Comparison of ENCODE assay signal across 10 cellular contexts in genomic region chr6:88177961-88178464, GRCh38. TPM values are rescaled to one million over a fixed set of nuclear protein-coding genes. Genes with fewer than 3 reads are reported as not detected.
A peak's percentile ranks its signal among the peaks of the same experiment; 100 is the strongest.
DNase-seq lines count a peak whose midpoint lies in the region; ATAC-seq, FAIRE-seq and TF ChIP-seq lines count a peak whose summit lies in the region.
"Had no signal": no experiment of that assay in that cellular context is flagged by ENCODE, and none has a peak within 500 bp of the region (broad histone marks: within the 10 kb centered on the region; RNA-seq: fewer than 3 reads in every experiment).

No MANE protein-coding gene starts in this region.

- in situ Hi-C loops in GM12878 (cut with MboI), result no loop called here

- intact Hi-C loops in GM12878 (cut with micrococcal nuclease; ENCODE audit: unreplicated experiment), result loop anchor here (2.0 to 5.0 kb wide), 2 partner anchors 314 to 583 kb away; no protein-coding TSS in a partner anchor

- peaks cover 16% of the 10 kb centered on the region; the same call in 1 of the 2 replicates for H3K4me1 ChIP-seq in GM12878 (ENCODE audit: control insufficient read depth, insufficient read depth, low read length)

- WGBS in GM12878 (ENCODE audit: insufficient coverage, insufficient replicate concordance, low lambda C conversion rate, missing lambda C conversion rate), result 3% methylated on average over 2 of the region's 3 CpGs

- CTCF ChIA-PET in GM12878 (lab: Yijun Ruan, JAX), result interaction anchor here (0.6 to 1.2 kb wide), 4 partner anchors 9 to 927 kb away, joined by 3 to 4 read pairs (median 4); no protein-coding TSS in a partner anchor

- H3K27ac ChIP-seq in GM12878 (ENCODE audit: control insufficient read depth, insufficient read depth), result no peak overlapping the region
- H3K27ac ChIP-seq: VCaP had no signal

- no peak overlapping the region for H3K27ac Mint-ChIP-seq in activated T-cell treated with anti-CD3 and anti-CD28 coated beads, Interleukin-2, amount 50 U/mL, for 24 hours

- ATAC-seq in GM21423 (IDR thresholded peaks at IDR 0.05; ENCODE audit: unreplicated experiment) (peak; percentile 62), HG03439 (IDR thresholded peaks at IDR 0.05; ENCODE audit: unreplicated experiment) (peak; percentile 78), GM12878 (peak; percentile 75)

- no peaks in the 10 kb centered on the region for H3K9me3 Mint-ChIP-seq in activated T-cell treated with anti-CD3 and anti-CD28 coated beads, Interleukin-2, amount 50 U/mL, for 24 hours

- H3K4me3 Mint-ChIP-seq in activated T-cell treated with anti-CD3 and anti-CD28 coated beads, Interleukin-2, amount 50 U/mL, for 24 hours, result no peak overlapping the region
- H3K4me3 Mint-ChIP-seq: CD4-positive, CD25-positive, alpha-beta regulatory T cell had no signal

- peak overlapping the region; percentile 9 for H3K4me2 ChIP-seq in GM12878 (ENCODE audit: control insufficient read depth, insufficient read depth)

- no peaks in the 10 kb centered on the region for H3K36me3 Mint-ChIP-seq in activated T-cell treated with anti-CD3 and anti-CD28 coated beads, Interleukin-2, amount 50 U/mL, for 24 hours (ENCODE audit: low read depth)
- H3K36me3 Mint-ChIP-seq: CD4-positive, CD25-positive, alpha-beta regulatory T cell had no signal

- TF ChIP-seq CTCF in GM12878 (IDR thresholded peaks at IDR 0.05 in 2 of 3, conservative IDR thresholded peaks at IDR 0.05 in 1 of 3; ENCODE audit: control insufficient read depth in 2 of 3, extremely low read depth in 1 of 3, insufficient read depth in 1 of 3, low read depth in 3 of 3, low read length in 3 of 3), result no peak

- RAD21 ChIA-PET in GM12878 (lab: Charles Lee; ENCODE audit: unreplicated experiment), result interaction anchor here (1.0 to 1.9 kb wide), 6 partner anchors 10 to 452 kb away, joined by 3 to 7 read pairs (median 4); no protein-coding TSS in a partner anchor

- H3K27me3 ChIP-seq in GM12878 (replicated peaks in 1 of 2; ENCODE audit: control insufficient read depth in 2 of 2, insufficient read depth in 2 of 2, low read length in 1 of 2), result no peaks in the 10 kb centered on the region

- H4K20me1 ChIP-seq in GM12878 (ENCODE audit: control insufficient read depth, insufficient read depth), result no peaks in the 10 kb centered on the region

- no peak for FAIRE-seq in GM12878 (lab: Jason Lieb, UNC)

- no peak overlapping the region for H3K9ac ChIP-seq in GM12878 (ENCODE audit: control insufficient read depth, insufficient read depth, low read length)

- H2AFZ ChIP-seq in GM12878 (ENCODE audit: control insufficient read depth, low read depth, low read length), result no peak overlapping the region

- DNase-seq in Daoy (ENCODE audit: low read depth) (peak; percentile 33), GM12878 (ENCODE audit: low read depth, low spot score) (peak; percentile 32), T-helper 1 cell (no peak)
- DNase-seq in stimulated activated CD4-positive, alpha-beta T cell treated with anti-CD3 and anti-CD28 coated beads, Interleukin-1b, Interleukin-23, amount 100 ng/mL, for 48 hours, result no peak
- DNase-seq in activated effector memory CD4-positive, alpha-beta T cell treated with anti-CD3 and anti-CD28 coated beads, Interleukin-2, amount 50 U/mL, for 16 hours, result no peak
- no peak for DNase-seq in activated T-cell treated with anti-CD3 and anti-CD28 coated beads, Interleukin-2, amount 50 U/mL, for 24 hours
- DNase-seq: CD4-positive, CD25-positive, alpha-beta regulatory T cell had no signal

- POLR2A ChIA-PET in GM12878 (lab: Charles Lee), result no interaction called here

- no TSS peak for BruUV-seq in GM12878 (replicated peaks; lab: Mats Ljungman, UMichigan)

- TF ChIP-seq POLR2A in GM12878 (IDR thresholded peaks at IDR 0.05; ENCODE audit: low read depth, low read length), result no peak

- no peaks in the 10 kb centered on the region for H3K79me2 ChIP-seq in GM12878 (ENCODE audit: control insufficient read depth, insufficient read depth, low read length)

- SMC1A ChIA-PET in GM12878 (lab: Charles Lee; ENCODE audit: uncharacterized antibody, unreplicated experiment), result interaction anchor here (0.8 to 1.8 kb wide), 9 partner anchors 9 to 608 kb away, joined by 3 to 5 read pairs (median 4); partner anchors contain the start of gene CNR1

- H3K27me3 Mint-ChIP-seq in activated T-cell treated with anti-CD3 and anti-CD28 coated beads, Interleukin-2, amount 50 U/mL, for 24 hours, result peaks cover 35% of the 10 kb centered on the region

- no peak for TF ChIP-seq EP300 in GM12878 (IDR thresholded peaks at IDR 0.05; ENCODE audit: borderline replicate concordance in 1 of 2, control insufficient read depth in 1 of 2, low read depth in 2 of 2, low read length in 2 of 2)

- H3K9me3 ChIP-seq in GM12878 (replicated peaks; ENCODE audit: control insufficient read depth, insufficient read depth, low read length), result no peaks in the 10 kb centered on the region; the same call in 2 of the 3 replicates

- H3K4me3 ChIP-seq in GM12878, result no peak overlapping the region

- TF ChIP-seq RAD21 in GM12878 (IDR thresholded peaks at IDR 0.05; ENCODE audit: insufficient read depth, low read depth, low read length), result no peak

- no peaks in the 10 kb centered on the region for H3K36me3 ChIP-seq in GM12878 (ENCODE audit: control insufficient read depth in 2 of 2, insufficient read depth in 2 of 2, low read length in 1 of 2)

- H3K4me1 Mint-ChIP-seq in activated T-cell treated with anti-CD3 and anti-CD28 coated beads, Interleukin-2, amount 50 U/mL, for 24 hours (ENCODE audit: low read depth), result no peaks in the 10 kb centered on the region
- H3K4me1 Mint-ChIP-seq: CD4-positive, CD25-positive, alpha-beta regulatory T cell had no signal

TF ChIP-seq in GM12878, 131 proteins besides CTCF, POLR2A, EP300 and RAD21 (continues in another document):
- no peak for TF ChIP-seq MLLT1 (IDR thresholded peaks at IDR 0.05)
- TF ChIP-seq SPI1 (IDR thresholded peaks at IDR 0.05; ENCODE audit: borderline replicate concordance, insufficient read depth, low read depth, low read length), result peak; percentile 97
- TF ChIP-seq EED (IDR thresholded peaks at IDR 0.05; ENCODE audit: low read depth), result 0 out of 2 replicates have a peak, but pooled peaks have one; percentile 24
- peak; percentile 52 for TF ChIP-seq MTA2 (IDR thresholded peaks at IDR 0.05; ENCODE audit: low read depth)
- TF ChIP-seq IKZF1 (conservative IDR thresholded peaks at IDR 0.05), result no peak
- TF ChIP-seq ATF7 (IDR thresholded peaks at IDR 0.05; ENCODE audit: low read depth), result 0 out of 2 replicates have a peak, but pooled peaks have one; percentile 9
- TF ChIP-seq NKRF (conservative IDR thresholded peaks at IDR 0.05), result no peak
- 0 out of 3 replicates have a peak, but pooled peaks have one; percentile 32 for TF ChIP-seq POU2F2 (IDR thresholded peaks at IDR 0.05; ENCODE audit: borderline replicate concordance, low read depth, low read length)
- TF ChIP-seq CBX5 (IDR thresholded peaks at IDR 0.05; ENCODE audit: low read depth), result 0 out of 2 replicates have a peak, but pooled peaks have one; percentile 59
- TF ChIP-seq YY1 (IDR thresholded peaks at IDR 0.05; ENCODE audit: low read depth, low read length), result peak; percentile 63
- peak; percentile 22 to 31; a peak in 1 of 4 replicates for TF ChIP-seq IKZF2 (IDR thresholded peaks at IDR 0.05)
- no peak for TF ChIP-seq ZZZ3 (IDR thresholded peaks at IDR 0.05; ENCODE audit: control insufficient read depth, insufficient read length, low read depth)

RNA-seq across cellular contexts. Expression of gene CNR1, which starts 11.9 kb away (rescaled TPM):
- 0.45 and 1.0 TPM in 2 replicates for total RNA-seq in Daoy (2014; rRNA removed; shearing (Covaris generic))
- 26.8 and 29.4 TPM in 2 replicates for total RNA-seq in GM12878 (2013; cell fraction: nucleolus; rRNA removed)
- total RNA-seq in GM12878 (2014; rRNA removed) (11.1 and 13.6 TPM in 2 replicates), GM12878 (2014; rRNA removed; fragmentation: Illumina TruSeq; extraction: Trizol) (10.1 and 10.9 TPM in 2 replicates), GM12878 (2021) (15.4 TPM in 2 replicates)
- polyA plus RNA-seq in GM12878 (2011; ENCODE audit: low read depth), result 2.0 TPM
- polyA plus RNA-seq in GM12878 (2011; rRNA removed) (3.6 TPM in 2 replicates), GM12878 (2014; fragmentation: Illumina TruSeq; extraction: Trizol) (12.2 and 12.9 TPM in 2 replicates), GM12878 (2014; fragmentation: Nextera tagmentation; extraction: Ambion mirVana) (1 to 10 TPM; 2.2 to 3.1 TPM), GM12878 (2014; rRNA removed) (9.5 and 11.1 TPM in 2 replicates), GM12878 (2016; fragmentation: Nextera tagmentation; extraction: Ambion mirVana) (1 to 10 TPM; 5.9 to 6.8 TPM)
- 6.0 and 6.2 TPM in 2 replicates for polyA plus RNA-seq in GM12878 (2011; cell fraction: cytosol; rRNA removed)
- 17.5 and 20.6 TPM in 2 replicates for polyA plus RNA-seq in GM12878 (2011; cell fraction: nucleus; rRNA removed)
- 1.7 and 2.5 TPM in 2 replicates for polyA plus RNA-seq in GM12878 (2012)
- polyA minus RNA-seq in GM12878 (2011; rRNA and poly(A)+ RNA removed), result 14.4 and 16.5 TPM in 2 replicates
- polyA minus RNA-seq in GM12878 (2011; cell fraction: cytosol; rRNA and poly(A)+ RNA removed), result 1.9 and 6.0 TPM in 2 replicates
- polyA minus RNA-seq in GM12878 (2011; cell fraction: nucleus; rRNA and poly(A)+ RNA removed), result 5.1 and 10.3 TPM in 2 replicates
- total RNA-seq: CD4-positive, CD25-positive, alpha-beta regulatory T cell had no signal
- polyA plus RNA-seq: CD4-positive, CD25-positive, alpha-beta regulatory T cell had no signal

Comparison
In these comparisons a context has a peak if more than half of its experiments do, and no peak if none do; other contexts are left out.
1. DNase-seq: peak in Daoy (single experiment) and GM12878 (single experiment); none in stimulated activated CD4-positive, alpha-beta T cell treated with anti-CD3 and anti-CD28 coated beads, Interleukin-1b, Interleukin-23, amount 100 ng/mL, for 48 hours (single experiment), activated effector memory CD4-positive, alpha-beta T cell treated with anti-CD3 and anti-CD28 coated beads, Interleukin-2, amount 50 U/mL, for 16 hours (single experiment), T-helper 1 cell (0 of 5) and activated T-cell treated with anti-CD3 and anti-CD28 coated beads, Interleukin-2, amount 50 U/mL, for 24 hours (single experiment).
2. Peak in every context shown above with its lines, with median percentiles within 50 percentile points of each other: ATAC-seq.